ENCODE assay signal across 17 cellular contexts in genomic region chr2:119701352-119701751, GRCh38.
"Had no signal": no experiment of that assay in that cellular context is flagged by ENCODE, and none has a peak within 500 bp of the region (broad histone marks: within the 10 kb centered on the region; RNA-seq: fewer than 3 reads in every experiment).

No MANE protein-coding gene starts in this region.

- H3K4me3 ChIP-seq: coronary artery, lung, upper lobe of right lung had no signal

- H3K36me3 ChIP-seq: upper lobe of right lung had no signal

- H3K4me3 Mint-ChIP-seq: activated CD4-positive, alpha-beta memory T cell treated with anti-CD3 and anti-CD28 coated beads for 36 hours; activated naive CD4-positive, alpha-beta T cell treated with anti-CD3 and anti-CD28 coated beads, Interleukin-2, amount 10 ng/mL, durations not matched to agents 7 days and 5 days; activated T-cell treated with anti-CD3 and anti-CD28 coated beads, Interleukin-2, amount 50 U/mL, for 24 hours; naive B cell had no signal

- H3K9me3 Mint-ChIP-seq: activated T-cell treated with anti-CD3 and anti-CD28 coated beads, Interleukin-2, amount 50 U/mL, for 24 hours had no signal

- H3K9me3 ChIP-seq: upper lobe of right lung had no signal

- H3K27me3 ChIP-seq: foreskin keratinocyte, upper lobe of right lung had no signal

- H3K27me3 Mint-ChIP-seq: activated CD4-positive, alpha-beta memory T cell treated with anti-CD3 and anti-CD28 coated beads for 36 hours had no signal

- DNase-seq: activated CD4-positive, alpha-beta memory T cell treated with anti-CD3 and anti-CD28 coated beads for 36 hours; activated naive CD4-positive, alpha-beta T cell treated with anti-CD3 and anti-CD28 coated beads, Interleukin-2, amount 10 ng/mL, durations not matched to agents 7 days and 5 days; activated T-cell treated with anti-CD3 and anti-CD28 coated beads, Interleukin-2, amount 50 U/mL, for 24 hours; caudate nucleus; effector CD4-positive, alpha-beta T cell; foreskin keratinocyte; left colon; naive B cell; nucleus accumbens; small intestine; stimulated activated CD4-positive, alpha-beta T cell treated with anti-CD3 and anti-CD28 coated beads, Interleukin-4, amount 100 ng/mL, for 24 hours; stimulated activated naive CD4-positive, alpha-beta T cell; upper lobe of right lung had no signal

- H3K27ac ChIP-seq: coronary artery, foreskin keratinocyte, upper lobe of right lung had no signal

- ATAC-seq: activated CD4-positive, CD25-positive, alpha-beta regulatory T cell treated with anti-CD3 and anti-CD28 coated beads, Interleukin-2, amount 50 U/mL, for 24 hours; foreskin keratinocyte; left colon; right cardiac atrium; upper lobe of right lung had no signal

- H3K27ac Mint-ChIP-seq: activated CD4-positive, alpha-beta memory T cell treated with anti-CD3 and anti-CD28 coated beads for 36 hours; activated naive CD4-positive, alpha-beta T cell treated with anti-CD3 and anti-CD28 coated beads, Interleukin-2, amount 10 ng/mL, durations not matched to agents 7 days and 5 days; activated T-cell treated with anti-CD3 and anti-CD28 coated beads, Interleukin-2, amount 50 U/mL, for 24 hours had no signal

- H3K36me3 Mint-ChIP-seq: activated CD4-positive, alpha-beta memory T cell treated with anti-CD3 and anti-CD28 coated beads for 36 hours; activated naive CD4-positive, alpha-beta T cell treated with anti-CD3 and anti-CD28 coated beads, Interleukin-2, amount 10 ng/mL, durations not matched to agents 7 days and 5 days had no signal

- H3K4me1 ChIP-seq: foreskin keratinocyte, upper lobe of right lung had no signal
